ENCODE assay signal across 8 cellular contexts in genomic region chr3:56917740-56918568, GRCh38.
DNase-seq lines count a peak whose midpoint lies in the region; ATAC-seq and TF ChIP-seq lines count a peak whose summit lies in the region.

No MANE protein-coding gene starts in this region.

- H3K4me2 ChIP-seq in hepatocyte = no peak overlapping the region
- no peak overlapping the region for H3K4me2 ChIP-seq in trophoblast cell (ENCODE audit: low read length)

- H3K36me3 ChIP-seq in CD4-positive, alpha-beta memory T cell (ENCODE audit: insufficient read depth, low read length) = no peaks in the 10 kb centered on the region
- H3K36me3 ChIP-seq in hepatocyte (replicated peaks; ENCODE audit: insufficient read depth, low read depth) = no peaks in the 10 kb centered on the region
- no peaks in the 10 kb centered on the region for H3K36me3 ChIP-seq in trophoblast cell (ENCODE audit: control insufficient read depth in 1 of 2, insufficient read depth in 2 of 2, low read length in 2 of 2)

- no peaks in the 10 kb centered on the region for H3K27me3 Mint-ChIP-seq in CD4-positive, alpha-beta memory T cell
- no peaks in the 10 kb centered on the region for H3K27me3 Mint-ChIP-seq in T-cell
- peaks cover 2% of the 10 kb centered on the region for H3K27me3 Mint-ChIP-seq in nephron progenitor cell (ENCODE audit: low read depth, poor library complexity)
- H3K27me3 Mint-ChIP-seq in MCF 10A (ENCODE audit: insufficient read depth, unreplicated experiment) = no peaks in the 10 kb centered on the region

- no peak overlapping the region for H4K91ac ChIP-seq in trophoblast cell (ENCODE audit: low read depth, low read length)

- H2AK5ac ChIP-seq in trophoblast cell (ENCODE audit: low read length) = no peak overlapping the region

- H3K9me3 ChIP-seq in CD4-positive, alpha-beta memory T cell (ENCODE audit: control insufficient read depth in 1 of 2, low read length in 2 of 2) = no peaks in the 10 kb centered on the region
- H3K9me3 ChIP-seq in hepatocyte (ENCODE audit: low read depth) = no peaks in the 10 kb centered on the region
- no peaks in the 10 kb centered on the region for H3K9me3 ChIP-seq in trophoblast cell (ENCODE audit: insufficient read depth, low read depth, low read length)

- no peak overlapping the region for H3K23ac ChIP-seq in trophoblast cell (ENCODE audit: low read length)

- ATAC-seq in GM19372 (IDR thresholded peaks at IDR 0.05; ENCODE audit: low read depth, unreplicated experiment) (peak; percentile 55), HG03354 (IDR thresholded peaks at IDR 0.05; ENCODE audit: poor library complexity, severe bottlenecking, unreplicated experiment) (peak; percentile 77), T-cell (replicated peaks in 1 of 4) (no peak)

- no peak overlapping the region for H3K14ac ChIP-seq in trophoblast cell (ENCODE audit: low read length)

- H3K27ac ChIP-seq in CD4-positive, alpha-beta memory T cell (ENCODE audit: low read depth, low read length) = peak overlapping the region; percentile 78
- no peak overlapping the region for H3K27ac ChIP-seq in hepatocyte
- no peak overlapping the region for H3K27ac ChIP-seq in trophoblast cell (ENCODE audit: low read depth, low read length)

- H4K20me1 ChIP-seq in hepatocyte (ENCODE audit: insufficient read depth, poor library complexity, severe bottlenecking) = no peaks in the 10 kb centered on the region

- H3K79me2 ChIP-seq in hepatocyte = no peaks in the 10 kb centered on the region
- H3K79me2 ChIP-seq in trophoblast cell (ENCODE audit: control insufficient read depth, insufficient read depth, low read length, poor library complexity) = no peaks in the 10 kb centered on the region

- no peak overlapping the region for H2BK120ac ChIP-seq in trophoblast cell (ENCODE audit: insufficient read depth, low read length, poor library complexity)

- no peak overlapping the region for H3K18ac ChIP-seq in trophoblast cell (ENCODE audit: low read length)

- no peaks in the 10 kb centered on the region for H3K9me2 ChIP-seq in hepatocyte (replicated peaks; ENCODE audit: insufficient read depth)

- no peak overlapping the region for H2AFZ ChIP-seq in hepatocyte
- no peak overlapping the region for H2AFZ ChIP-seq in trophoblast cell (ENCODE audit: insufficient read depth, low read length, poor library complexity)

- no peak overlapping the region for H4K8ac ChIP-seq in trophoblast cell (ENCODE audit: low read depth, low read length)

- DNase-seq in CD4-positive, alpha-beta memory T cell = peak in 3 of 5 donors; percentile 19 to 38 (median 29)
- DNase-seq in T-cell = no peak
- no peak for DNase-seq in nephron progenitor cell
- no peak for DNase-seq in MCF 10A (ENCODE audit: unreplicated experiment)
- DNase-seq in hepatocyte (ENCODE audit: low spot score) = no peak
- no peak for DNase-seq in trophoblast cell

- H3K9me3 Mint-ChIP-seq in CD4-positive, alpha-beta memory T cell = no peaks in the 10 kb centered on the region
- H3K9me3 Mint-ChIP-seq in T-cell = no peaks in the 10 kb centered on the region
- no peaks in the 10 kb centered on the region for H3K9me3 Mint-ChIP-seq in nephron progenitor cell
- no peaks in the 10 kb centered on the region for H3K9me3 Mint-ChIP-seq in MCF 10A (ENCODE audit: unreplicated experiment)

- CTCF ChIA-PET in CD4-positive, alpha-beta memory T cell (lab: Charles Lee; ENCODE audit: partially characterized antibody) = interaction anchor here (0.7 to 7.2 kb wide), 16 partner anchors 8 to 216 kb away, joined by 3 to 95 read pairs (median 4); partner anchors contain the start of gene ARHGEF3
- CTCF ChIA-PET in T-cell (lab: Charles Lee) (interaction anchor here (0.5 to 3.7 kb wide), 6 partner anchors 15 to 228 kb away, joined by 3 to 19 read pairs (median 5); partner anchors contain the start of gene ARHGEF3 (in 1 of the 2)), MCF 10A (lab: Yijun Ruan, JAX) (interaction anchor here (0.7 kb wide), 1 partner anchor 71 kb away, joined by 4 read pairs; no protein-coding TSS in a partner anchor)

- POLR2A ChIA-PET in CD4-positive, alpha-beta memory T cell (lab: Charles Lee; ENCODE audit: partially characterized antibody) = interaction anchor here (0.6 to 6.8 kb wide), 24 partner anchors 9 to 638 kb away, joined by 3 to 193 read pairs (median 8); partner anchors contain the start of genes ARHGEF3, CCDC66 and PDE12
- POLR2A ChIA-PET in T-cell (lab: Charles Lee) = interaction anchor here (0.7 to 1.0 kb wide), 2 partner anchors 30 to 678 kb away, joined by 3 to 4 read pairs; no protein-coding TSS in a partner anchor
- POLR2A ChIA-PET in MCF 10A (lab: Yijun Ruan, JAX) = interaction anchor here (0.7 to 1.0 kb wide), 2 partner anchors 12 to 41 kb away, joined by 3 read pairs; no protein-coding TSS in a partner anchor

- H4K12ac ChIP-seq in trophoblast cell (ENCODE audit: low read depth, low read length) = no peak overlapping the region

- no peaks in the 10 kb centered on the region for H3K79me1 ChIP-seq in trophoblast cell (ENCODE audit: low read length)

- peaks cover 0 to 10% of the 10 kb centered on the region in 2 donors for H3K36me3 Mint-ChIP-seq in CD4-positive, alpha-beta memory T cell
- peaks cover 12% of the 10 kb centered on the region for H3K36me3 Mint-ChIP-seq in T-cell
- no peaks in the 10 kb centered on the region for H3K36me3 Mint-ChIP-seq in nephron progenitor cell (ENCODE audit: low read depth)
- no peaks in the 10 kb centered on the region for H3K36me3 Mint-ChIP-seq in MCF 10A (ENCODE audit: insufficient read depth, unreplicated experiment)

- intact Hi-C loops in CD4-positive, alpha-beta memory T cell (cut with micrococcal nuclease) = loop anchor here (2.0 to 5.0 kb wide), 5 partner anchors 17 to 361 kb away; partner anchors contain the start of gene CCDC66
- intact Hi-C loops in MCF 10A (cut with micrococcal nuclease) = no loop called here

- no peak overlapping the region for H2BK12ac ChIP-seq in trophoblast cell (ENCODE audit: low read length)

- WGBS in hepatocyte (ENCODE audit: low lambda C conversion rate, missing lambda C conversion rate) = 78% methylated on average over 10 of the region's 10 CpGs
- no CpG with 5 or more reads among the region's 10 CpGs for WGBS in trophoblast cell (ENCODE audit: extremely low coverage, insufficient coverage, insufficient read length)

- no peak overlapping the region for H2BK5ac ChIP-seq in trophoblast cell (ENCODE audit: low read depth, low read length, poor library complexity)

- peak overlapping the region; percentile 20 to 54 for H3K4me3 ChIP-seq in CD4-positive, alpha-beta memory T cell (ENCODE audit: low read length in 2 of 2)
- H3K4me3 ChIP-seq in hepatocyte (no peak overlapping the region), trophoblast cell (ENCODE audit: low read depth, low read length) (no peak overlapping the region)

- H3K4ac ChIP-seq in trophoblast cell (ENCODE audit: low read depth, low read length) = no peak overlapping the region

- H3K4me1 ChIP-seq in CD4-positive, alpha-beta memory T cell (ENCODE audit: insufficient read depth, low read length) = peaks cover 86% of the 10 kb centered on the region
- H3K4me1 ChIP-seq in hepatocyte (ENCODE audit: insufficient read depth) (peaks cover 16% of the 10 kb centered on the region), trophoblast cell (ENCODE audit: control insufficient read depth in 1 of 2, insufficient read depth in 2 of 2, low read length in 2 of 2) (peaks cover 0 to 4% of the 10 kb centered on the region in 2 experiments)

- no peaks in the 10 kb centered on the region for H3K27me3 ChIP-seq in CD4-positive, alpha-beta memory T cell (ENCODE audit: insufficient read depth, low read length)
- no peaks in the 10 kb centered on the region for H3K27me3 ChIP-seq in hepatocyte
- no peaks in the 10 kb centered on the region for H3K27me3 ChIP-seq in trophoblast cell (ENCODE audit: insufficient read depth, low read length)

- peak overlapping the region; percentile 92 to 98 (median 94) for H3K27ac Mint-ChIP-seq in CD4-positive, alpha-beta memory T cell
- H3K27ac Mint-ChIP-seq in T-cell (peak overlapping the region; percentile 97 to 99), nephron progenitor cell (peak overlapping the region; percentile 77), MCF 10A (ENCODE audit: low read depth, unreplicated experiment) (no peak overlapping the region)

- H3K9ac ChIP-seq in trophoblast cell (ENCODE audit: low read length) = no peak overlapping the region

- peaks cover 69 to 91% (median 75%) of the 10 kb centered on the region in 4 donors for H3K4me1 Mint-ChIP-seq in CD4-positive, alpha-beta memory T cell
- peaks cover 82 to 90% (median 88%) of the 10 kb centered on the region in 3 donors for H3K4me1 Mint-ChIP-seq in T-cell
- peaks cover 48% of the 10 kb centered on the region for H3K4me1 Mint-ChIP-seq in nephron progenitor cell
- H3K4me1 Mint-ChIP-seq in MCF 10A (ENCODE audit: insufficient read depth, unreplicated experiment) = no peaks in the 10 kb centered on the region

- H3K4me3 Mint-ChIP-seq in CD4-positive, alpha-beta memory T cell = peak overlapping the region; percentile 91 to 96 (median 94)
- H3K4me3 Mint-ChIP-seq in T-cell (peak overlapping the region; percentile 87 to 93 (median 91)), nephron progenitor cell (no peak overlapping the region), MCF 10A (ENCODE audit: unreplicated experiment) (no peak overlapping the region)

- no peak for TF ChIP-seq CTCF in nephron progenitor cell (IDR thresholded peaks at IDR 0.05)
- no peak for TF ChIP-seq CTCF in MCF 10A (IDR thresholded peaks at IDR 0.05; ENCODE audit: unreplicated experiment)
- no peak for TF ChIP-seq CTCF in hepatocyte (IDR thresholded peaks at IDR 0.05; ENCODE audit: poor library complexity)

- no TSS peak for BruUV-seq in MCF 10A (replicated peaks; lab: Mats Ljungman, UMichigan)

Comparison
In these comparisons a context has a peak if more than half of its experiments do, and no peak if none do; other contexts are left out.
1. DNase-seq: peak in CD4-positive, alpha-beta memory T cell (3 of 5); none in T-cell (0 of 34), nephron progenitor cell (single experiment), MCF 10A (single experiment), hepatocyte (single experiment) and trophoblast cell (0 of 2).
2. H3K4me3 ChIP-seq: peak in CD4-positive, alpha-beta memory T cell (2 of 2); none in hepatocyte (single experiment) and trophoblast cell (single experiment).
3. H3K4me3 Mint-ChIP-seq: peak in CD4-positive, alpha-beta memory T cell (8 of 8) and T-cell (3 of 3); none in nephron progenitor cell (single experiment) and MCF 10A (single experiment).
4. ATAC-seq: peak in GM19372 (single experiment) and HG03354 (single experiment); none in T-cell (0 of 4).